ENCODE assay signal across 2 cellular contexts in genomic region chr13:86909318-86909717, GRCh38.
TF ChIP-seq lines count a peak whose summit lies in the region.

No MANE protein-coding gene starts in this region.

TF ChIP-seq in GM23338, 12 proteins besides CTCF, POLR2A, EP300 and RAD21:
- no peak for TF ChIP-seq ZNF462 (CRISPR knock-in tag; IDR thresholded peaks at IDR 0.05)
- no peak for TF ChIP-seq EZH2phosphoT487 (IDR thresholded peaks at IDR 0.05; ENCODE audit: unreplicated experiment)
- TF ChIP-seq ETS1 (IDR thresholded peaks at IDR 0.05) = no peak
- TF ChIP-seq NANOG (IDR thresholded peaks at IDR 0.05; ENCODE audit: borderline replicate concordance) = no peak
- TF ChIP-seq ZNF331 (CRISPR knock-in tag; IDR thresholded peaks at IDR 0.05; ENCODE audit: low read depth) = no peak
- no peak for TF ChIP-seq CREB1 (CRISPR knock-in tag; IDR thresholded peaks at IDR 0.05; ENCODE audit: low read depth)
- TF ChIP-seq EZH2 (IDR thresholded peaks at IDR 0.05; ENCODE audit: low read depth, unreplicated experiment) = no peak
- no peak for TF ChIP-seq STAT1 (IDR thresholded peaks at IDR 0.05; ENCODE audit: unreplicated experiment)
- no peak for TF ChIP-seq ZNF114 (CRISPR knock-in tag; IDR thresholded peaks at IDR 0.05)
- no peak for TF ChIP-seq JUNB (IDR thresholded peaks at IDR 0.05; ENCODE audit: unreplicated experiment)
- TF ChIP-seq REST (IDR thresholded peaks at IDR 0.05; ENCODE audit: unreplicated experiment) = no peak
- no peak for TF ChIP-seq POLR2AphosphoS5 (IDR thresholded peaks at IDR 0.05; ENCODE audit: low read depth)

TF ChIP-seq in K562, 482 proteins besides CTCF, POLR2A, EP300 and RAD21 (continued from another document):
- TF ChIP-seq DEAF1 (CRISPR knock-in tag; IDR thresholded peaks at IDR 0.05) = no peak
- no peak for TF ChIP-seq ZNF696 (CRISPR knock-in tag; conservative IDR thresholded peaks at IDR 0.05)
- TF ChIP-seq REST (CRISPR knock-in tag; IDR thresholded peaks at IDR 0.05; ENCODE audit: low read depth) = no peak
- no peak for TF ChIP-seq NR2C1 (IDR thresholded peaks at IDR 0.05)
- TF ChIP-seq NR2C1 (tag; IDR thresholded peaks at IDR 0.05) = peak; percentile 82
- TF ChIP-seq KDM4B (IDR thresholded peaks at IDR 0.05; ENCODE audit: borderline replicate concordance in 2 of 2, low read depth in 1 of 2) = no peak
- no peak for TF ChIP-seq RBM14 (IDR thresholded peaks at IDR 0.05; ENCODE audit: borderline replicate concordance, insufficient read depth, low read depth, low read length)
- TF ChIP-seq E4F1 (CRISPR knock-in tag; IDR thresholded peaks at IDR 0.05; ENCODE audit: borderline replicate concordance) = no peak
TF ChIP-seq in K562: peak in this region for 3.
